In genomic region chr20:9031951-9032350, GRCh38 we compare ENCODE assay signal across 17 cellular contexts. TPM values are rescaled to one million over a fixed set of nuclear protein-coding genes. Genes with fewer than 3 reads are reported as not detected.
"Had no signal": no experiment of that assay in that cellular context is flagged by ENCODE, and none has a peak within 500 bp of the region (broad histone marks: within the 10 kb centered on the region; RNA-seq: fewer than 3 reads in every experiment).

No MANE protein-coding gene starts in this region.

- H3K27me3 ChIP-seq: breast epithelium, vagina had no signal

- H3K4me1 ChIP-seq: breast epithelium had no signal

- H3K4me3 ChIP-seq: breast epithelium, vagina had no signal

- H3K36me3 ChIP-seq: breast epithelium, vagina had no signal

- DNase-seq: activated CD4-positive, alpha-beta memory T cell treated with anti-CD3 and anti-CD28 coated beads, Interleukin-2, amount 10 ng/mL, durations not matched to agents 7 days and 5 days; activated CD4-positive, alpha-beta T cell treated with anti-CD3 and anti-CD28 coated beads for 48 hours; activated CD4-positive, CD25-positive, alpha-beta regulatory T cell; activated naive CD4-positive, alpha-beta T cell treated with Interleukin-2 at 50 U/mL for 16 hours; activated naive CD8-positive, alpha-beta T cell treated with anti-CD3 and anti-CD28 coated beads, Interleukin-2, amount 50 U/mL, for 24 hours; activated T-cell treated with anti-CD3 and anti-CD28 coated beads, Interleukin-2, amount 50 U/mL, for 24 hours; aorta; effector CD8-positive, alpha-beta T cell; immature natural killer cell; right cardiac atrium; stimulated activated CD4-positive, alpha-beta T cell treated with anti-CD3 and anti-CD28 coated beads, Interleukin-2, amount 100 ng/mL, for 24 hours; T1000 had no signal

- ATAC-seq: activated naive CD8-positive, alpha-beta T cell treated with anti-CD3 and anti-CD28 coated beads, Interleukin-2, amount 50 U/mL, for 24 hours; esophagus mucosa; right cardiac atrium had no signal

- H3K9me3 ChIP-seq: breast epithelium, vagina had no signal

RNA-seq across cellular contexts. Expression of gene PLCB4, which starts 36.9 kb away (rescaled TPM):
- total RNA-seq: activated CD4-positive, alpha-beta memory T cell treated with anti-CD3 and anti-CD28 coated beads, Interleukin-2, amount 10 ng/mL, durations not matched to agents 7 days and 5 days; activated T-helper 2 cell treated with anti-CD3 and anti-CD28 coated beads, Interferon-gamma antibody, Interleukin-2, Interleukin-4, amounts not matched to agents 10 μg/mL and 5 μg/mL and 100 μg/mL, durations not matched to agents 14 hours and 24 hours and 36 hours; T-helper 1 cell treated with Interleukin-12 subunit alpha and Interleukin-12 subunit beta and Interleukin-4 antibody, amounts not matched to agents 30 ng/mL and 1 ng/mL, for 36 hours had no signal
